Comparison of ENCODE assay signal across 12 cellular contexts in the genomic region with DNA sequence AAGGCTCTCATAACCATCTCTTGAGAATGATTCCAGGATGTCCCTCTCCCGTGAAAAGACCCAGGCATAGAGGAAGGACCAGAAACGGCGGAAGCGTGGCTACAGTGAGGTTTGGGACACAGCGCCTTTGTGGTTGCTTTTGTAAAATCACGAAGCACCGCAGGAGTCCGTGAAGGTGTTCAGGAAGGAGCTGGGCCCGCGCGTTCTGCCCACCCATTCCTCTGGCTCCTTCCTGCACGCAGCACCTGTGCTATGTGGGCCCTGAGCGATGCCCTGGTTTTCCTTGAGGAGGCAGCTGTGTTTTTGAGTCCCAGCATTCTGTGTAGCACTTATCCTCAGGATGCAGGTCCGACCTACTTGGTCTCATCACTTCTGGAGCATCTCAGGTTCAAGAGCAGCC.
DNase-seq lines count a peak whose midpoint lies in the region; ATAC-seq and TF ChIP-seq lines count a peak whose summit lies in the region.
"Had no signal": no experiment of that assay in that cellular context is flagged by ENCODE, and none has a peak within 500 bp of the region (broad histone marks: within the 10 kb centered on the region; RNA-seq: fewer than 3 reads in every experiment).

No MANE protein-coding gene starts in this region.

- H3K27ac ChIP-seq in heart right ventricle, result no peak overlapping the region

- H3K36me3 ChIP-seq in heart right ventricle, result peaks cover 12 to 100% (median 78%) of the 10 kb centered on the region in 9 donors

- WGBS in heart right ventricle, 2 donors, result 96% methylated on average over 14 of the region's 14 CpGs

- no peak overlapping the region for H3K4me3 ChIP-seq in heart right ventricle

- ATAC-seq in heart right ventricle, result no peak
- no peak for ATAC-seq in sciatic nerve
- ATAC-seq in HG03039 (IDR thresholded peaks at IDR 0.05; ENCODE audit: unreplicated experiment), result no peak

- no peak for TF ChIP-seq CTCF in heart right ventricle (IDR thresholded peaks at IDR 0.05)

- H3K4me1 ChIP-seq in heart right ventricle, result no peaks in the 10 kb centered on the region
- H3K4me1 ChIP-seq: BE2C had no signal

- DNase-seq in cardiac septum (ENCODE audit: low spot score) (peak; percentile 67), heart right ventricle (no peak), mesenteric fat pad (ENCODE audit: low spot score) (peak; percentile 53), sciatic nerve (ENCODE audit: low spot score) (peak; percentile 15), DMS 273 (lab: John Stamatoyannopoulos, UW; ENCODE audit: unreplicated experiment) (no peak)
- DNase-seq: BE2C; C1 segment of cervical spinal cord; CD4-positive, CD25-positive, alpha-beta regulatory T cell; CD8-positive, alpha-beta memory T cell; COR-L47; H9 had no signal

- intact Hi-C loops in cardiac septum (cut with DNase I) (no loop called here), heart right ventricle (cut with DNase I) (no loop called here), sciatic nerve (cut with DNase I) (no loop called here)

- no peaks in the 10 kb centered on the region for H3K27me3 ChIP-seq in heart right ventricle
- H3K27me3 ChIP-seq: BE2C had no signal

- peaks cover 0 to 8% (median 0%) of the 10 kb centered on the region in 11 donors for H3K9me3 ChIP-seq in heart right ventricle
- H3K9me3 ChIP-seq: BE2C had no signal

Comparison
In these comparisons a context has a peak if more than half of its experiments do, and no peak if none do; other contexts are left out.
1. DNase-seq: peak in cardiac septum (single experiment), mesenteric fat pad (single experiment) and sciatic nerve (single experiment); none in heart right ventricle (0 of 2) and DMS 273 (single experiment).